18 cellular contexts compared by ENCODE assay signal in the genomic region with DNA sequence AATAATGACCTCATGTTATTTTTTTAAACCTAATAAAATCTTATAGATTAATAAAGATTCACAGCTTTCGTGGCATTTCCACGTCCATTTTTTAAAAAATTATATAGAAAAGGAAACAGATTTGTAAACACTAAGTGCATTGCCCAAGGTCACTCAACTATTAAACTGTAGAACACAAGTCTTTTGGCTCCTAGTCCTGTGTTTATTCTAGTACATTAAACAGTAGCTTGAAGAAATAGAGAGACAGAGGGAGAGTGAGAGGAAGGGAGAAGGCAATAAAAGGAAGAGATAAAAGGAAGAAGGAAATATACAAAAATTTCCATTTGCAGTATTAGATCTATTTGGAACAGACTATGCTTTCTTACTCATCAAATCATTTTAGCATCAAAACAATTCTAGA.
"Had no signal": no experiment of that assay in that cellular context is flagged by ENCODE, and none has a peak within 500 bp of the region (broad histone marks: within the 10 kb centered on the region; RNA-seq: fewer than 3 reads in every experiment).

No MANE protein-coding gene starts in this region.

- ATAC-seq: activated CD8-positive, alpha-beta T cell treated with anti-CD3 and anti-CD28 coated beads for 36 hours; esophagus mucosa; naive thymus-derived CD4-positive, alpha-beta T cell; stimulated activated naive CD8-positive, alpha-beta T cell treated with anti-CD3 and anti-CD28 coated beads, Interleukin-15, Interleukin-2, amounts not matched to agents 100 U/mL and 50 U/mL, for 24 hours had no signal

- DNase-seq: activated CD4-positive, alpha-beta T cell treated with anti-CD3 and anti-CD28 coated beads, Interleukin-2, amount 50 U/mL, for 1 hour; activated CD8-positive, alpha-beta T cell treated with anti-CD3 and anti-CD28 coated beads for 36 hours; activated T-cell treated with anti-CD3 and anti-CD28 coated beads, Interleukin-2, amount 50 U/mL, for 48 hours; central memory CD4-positive, alpha-beta T cell; endodermal cell; midbrain; naive thymus-derived CD4-positive, alpha-beta T cell; nucleus accumbens; spleen; stimulated activated naive CD8-positive, alpha-beta T cell treated with anti-CD3 and anti-CD28 coated beads, Interleukin-15, Interleukin-2, amounts not matched to agents 100 U/mL and 50 U/mL, for 24 hours; T-helper 9 cell; upper lobe of left lung had no signal

- H3K9me3 ChIP-seq: breast epithelium, right atrium auricular region, spleen, thoracic aorta, upper lobe of left lung, vagina had no signal

- H3K36me3 ChIP-seq: breast epithelium, right atrium auricular region, spleen, thoracic aorta, upper lobe of left lung, vagina had no signal

- H3K27me3 ChIP-seq: breast epithelium, foreskin keratinocyte, right atrium auricular region, spleen, upper lobe of left lung, vagina had no signal

- H3K4me1 ChIP-seq: breast epithelium, foreskin keratinocyte, vagina had no signal

- H3K27ac ChIP-seq: breast epithelium, foreskin keratinocyte, right atrium auricular region, spleen, thoracic aorta, upper lobe of left lung, vagina had no signal

- H3K4me3 ChIP-seq: breast epithelium, right atrium auricular region, spleen, thoracic aorta, upper lobe of left lung, vagina had no signal
